In genomic region chr19:14433454-14434156, GRCh38 we compare ENCODE assay signal across 1 cellular context.
TF ChIP-seq lines count a peak whose summit lies in the region.

No MANE protein-coding gene starts in this region.

TF ChIP-seq in K562, 482 proteins besides CTCF, POLR2A, EP300 and RAD21 (continued from another document and continues in another):
- TF ChIP-seq ZNF592 (IDR thresholded peaks at IDR 0.05) (no peak), ZNF253 (CRISPR knock-in tag; conservative IDR thresholded peaks at IDR 0.05) (no peak), DMBX1 (CRISPR knock-in tag; IDR thresholded peaks at IDR 0.05; ENCODE audit: borderline replicate concordance) (no peak), ZNF639 (CRISPR knock-in tag; conservative IDR thresholded peaks at IDR 0.05 in 1 of 2, IDR thresholded peaks at IDR 0.05 in 1 of 2) (0 out of 4 replicates have a peak, but pooled peaks of 1 of the 2 experiments have one; percentile 13), NUFIP1 (IDR thresholded peaks at IDR 0.05; ENCODE audit: partially characterized antibody) (no peak), RREB1 (CRISPR knock-in tag; IDR thresholded peaks at IDR 0.05) (0 out of 2 replicates have a peak, but pooled peaks have one; percentile 13), ZFP36 (IDR thresholded peaks at IDR 0.05; ENCODE audit: low read depth, low read length, partially characterized antibody) (no peak), ZBTB8A (IDR thresholded peaks at IDR 0.05; ENCODE audit: partially characterized antibody) (no peak), NFIC (IDR thresholded peaks at IDR 0.05) (peak; percentile 81), TSC22D4 (tag; IDR thresholded peaks at IDR 0.05) (no peak), USF1 (CRISPR knock-in tag; IDR thresholded peaks at IDR 0.05) (peak; percentile 30), NONO (IDR thresholded peaks at IDR 0.05; ENCODE audit: low read depth in 2 of 2, low read length in 1 of 2) (peak in 1 of 2 experiments; percentile 81; a peak in 2 of 4 replicates), NCOR1 (IDR thresholded peaks at IDR 0.05) (no peak), SAP30 (IDR thresholded peaks at IDR 0.05; ENCODE audit: borderline replicate concordance, insufficient read depth, low read depth, low read length, poor library complexity, severe bottlenecking) (peak; percentile 43), RB1 (IDR thresholded peaks at IDR 0.05; ENCODE audit: low read depth) (0 out of 2 replicates have a peak, but pooled peaks have one; percentile 11), ATF2 (CRISPR knock-in tag; IDR thresholded peaks at IDR 0.05) (no peak), ZBTB43 (CRISPR knock-in tag; IDR thresholded peaks at IDR 0.05) (no peak), ELF1 (tag; IDR thresholded peaks at IDR 0.05) (no peak), HDAC6 (IDR thresholded peaks at IDR 0.05; ENCODE audit: low read depth, low read length) (no peak), CTCFL (IDR thresholded peaks at IDR 0.05; ENCODE audit: borderline replicate concordance, insufficient read depth, low read depth, low read length, poor library complexity, severe bottlenecking) (peak; percentile 64), RBBP5 (IDR thresholded peaks at IDR 0.05; ENCODE audit: borderline replicate concordance, insufficient read depth, low read length, poor library complexity, severe bottlenecking) (peak; percentile 63), ZBTB40 (IDR thresholded peaks at IDR 0.05) (0 out of 2 replicates have a peak, but pooled peaks have one; percentile 15), ZBTB40 (CRISPR knock-in tag; IDR thresholded peaks at IDR 0.05) (no peak), EGR1 (conservative IDR thresholded peaks at IDR 0.05) (peak; percentile 50), FOXA3 (CRISPR knock-in tag; conservative IDR thresholded peaks at IDR 0.05 in 1 of 2, IDR thresholded peaks at IDR 0.05 in 1 of 2) (no peak)
